In the genomic region with DNA sequence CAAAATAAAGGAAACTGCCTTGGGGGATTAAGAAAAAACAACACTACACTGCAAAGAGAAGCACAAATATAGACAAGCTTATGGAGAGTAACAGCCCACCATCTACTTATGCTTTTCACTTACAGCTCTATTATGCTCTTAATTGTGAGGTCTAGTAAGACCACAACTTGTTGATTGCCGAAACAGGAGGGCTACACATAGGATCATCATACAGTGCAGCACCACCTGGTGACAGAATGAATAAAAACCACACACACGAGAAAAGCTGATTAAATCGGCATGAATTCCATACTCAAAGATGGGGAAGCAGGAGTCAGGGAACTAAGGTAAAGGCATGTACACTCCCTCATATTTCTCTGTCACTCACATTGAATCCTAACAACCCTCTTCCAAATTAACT, we compare ENCODE assay signal across 8 cellular contexts.
DNase-seq lines count a peak whose midpoint lies in the region; ATAC-seq, FAIRE-seq and TF ChIP-seq lines count a peak whose summit lies in the region.
"Had no signal": no experiment of that assay in that cellular context is flagged by ENCODE, and none has a peak within 500 bp of the region (broad histone marks: within the 10 kb centered on the region; RNA-seq: fewer than 3 reads in every experiment).

No MANE protein-coding gene starts in this region.

- FAIRE-seq in pancreas (lab: Jason Lieb, UNC), result no peak

- ATAC-seq in pancreas, result peak; percentile 36 to 56 (median 48)

- TF ChIP-seq CTCF in GM12875 (IDR thresholded peaks at IDR 0.05; ENCODE audit: borderline replicate concordance, insufficient read depth, low read depth, low read length) (peak; percentile 25; the same call in 1 of the 2 replicates), chondrocyte (IDR thresholded peaks at IDR 0.05) (peak; percentile 73), pancreas (IDR thresholded peaks at IDR 0.05) (no peak)

- H3K36me3 Mint-ChIP-seq in chondrocyte (ENCODE audit: low read depth), result no peaks in the 10 kb centered on the region

- no peaks in the 10 kb centered on the region for H3K36me3 ChIP-seq in pancreas
- H3K36me3 ChIP-seq: thoracic aorta had no signal

- H3K27me3 ChIP-seq in pancreas, result no peaks in the 10 kb centered on the region

- DNase-seq in NAMALWA (ENCODE audit: low spot score) (peak; percentile 45), chondrocyte (ENCODE audit: low spot score) (no peak), pancreas (no peak), AG08395 (ENCODE audit: low spot score) (no peak), activated gamma-delta T cell (lab: John Stamatoyannopoulos, UW) (no peak)
- no peak for DNase-seq in activated effector memory CD4-positive, alpha-beta T cell treated with anti-CD3 and anti-CD28 coated beads, Interleukin-2, amount 50 U/mL, for 16 hours

- H3K4me3 Mint-ChIP-seq in chondrocyte (ENCODE audit: unreplicated experiment), result no peak overlapping the region

- H3K27ac ChIP-seq in pancreas, result no peak overlapping the region
- H3K27ac ChIP-seq: thoracic aorta had no signal

- no peak overlapping the region for H3K27ac Mint-ChIP-seq in chondrocyte (ENCODE audit: unreplicated experiment)

- no peak overlapping the region for H3K4me3 ChIP-seq in GM12875 (ENCODE audit: low read depth, low read length)
- no peak overlapping the region for H3K4me3 ChIP-seq in pancreas
- H3K4me3 ChIP-seq: thoracic aorta had no signal

- H3K9me3 ChIP-seq in pancreas, result no peaks in the 10 kb centered on the region
- H3K9me3 ChIP-seq: thoracic aorta had no signal

- 23 to 35% methylated on average over 3 of the region's 3 CpGs for WGBS in pancreas, 2 donors

- peaks cover 4% of the 10 kb centered on the region for H3K27me3 Mint-ChIP-seq in chondrocyte (ENCODE audit: low read depth)

- no peaks in the 10 kb centered on the region for H3K4me1 Mint-ChIP-seq in chondrocyte (ENCODE audit: low read depth)

- peaks cover 5% of the 10 kb centered on the region for H3K9me3 Mint-ChIP-seq in chondrocyte (ENCODE audit: low read depth)

- intact Hi-C loops in pancreas (cut with DNase I), result no loop called here

- H3K4me1 ChIP-seq in pancreas, result no peaks in the 10 kb centered on the region

Comparison
In these comparisons a context has a peak if more than half of its experiments do, and no peak if none do; other contexts are left out.
1. CTCF ChIP-seq: peak in GM12875 (single experiment) and chondrocyte (single experiment); none in pancreas (0 of 4).